ENCODE assay signal across 21 cellular contexts in the genomic region with DNA sequence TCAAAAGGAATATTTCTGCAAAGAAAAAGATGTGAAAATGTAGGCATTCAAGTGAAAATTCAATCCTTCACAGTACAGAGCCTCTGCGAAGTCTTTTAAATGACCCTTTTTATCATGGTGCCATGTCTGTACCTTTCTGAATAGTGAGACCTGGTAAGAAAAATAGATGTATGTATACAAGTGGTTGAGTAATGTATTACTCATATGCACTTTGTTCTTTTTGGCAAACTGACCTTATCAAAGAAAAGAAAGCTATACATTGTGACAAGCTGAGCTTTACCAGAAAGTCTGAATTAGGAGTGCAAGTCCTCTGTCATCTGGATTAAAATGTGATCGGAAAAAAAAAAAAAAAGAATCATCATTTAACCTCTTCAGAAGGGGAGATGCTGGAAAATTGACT.
"Had no signal": no experiment of that assay in that cellular context is flagged by ENCODE, and none has a peak within 500 bp of the region (broad histone marks: within the 10 kb centered on the region; RNA-seq: fewer than 3 reads in every experiment).

No MANE protein-coding gene starts in this region.

- ATAC-seq: mucosa of descending colon; natural killer cell treated with Interleukin-12 subunit alpha and Interleukin-12 subunit beta and Interleukin-15 and Interleukin-18, amount 100 ng/mL, for 72 hours; stimulated activated effector memory CD8-positive, alpha-beta T cell treated with anti-CD3 and anti-CD28 coated beads, Interleukin-12 subunit alpha, Interleukin-12 subunit beta, amount 100 ng/mL, for 72 hours had no signal

- H3K4me3 ChIP-seq: colonic mucosa, esophagus muscularis mucosa, lung, mucosa of descending colon, prostate gland, right atrium auricular region, sigmoid colon, stomach, testis, tibial artery had no signal

- DNase-seq: colonic mucosa; effector CD8-positive, alpha-beta T cell; endodermal cell; hypothalamus; immature natural killer cell; mesenchymal stem cell; mucosa of descending colon; naive B cell; sigmoid colon; stimulated activated CD4-positive, alpha-beta T cell treated with anti-CD3 and anti-CD28 coated beads, Interleukin-2, amount 100 ng/mL, for 24 hours; stimulated activated CD4-positive, alpha-beta T cell treated with anti-CD3 and anti-CD28 coated beads, Interleukin-4, amount 100 ng/mL, for 24 hours; stimulated activated naive CD4-positive, alpha-beta T cell treated with Interleukin-2 at 50 U/mL for 16 hours; stomach; testis; tibial artery had no signal
